1 cellular context compared by ENCODE assay signal in the genomic region with DNA sequence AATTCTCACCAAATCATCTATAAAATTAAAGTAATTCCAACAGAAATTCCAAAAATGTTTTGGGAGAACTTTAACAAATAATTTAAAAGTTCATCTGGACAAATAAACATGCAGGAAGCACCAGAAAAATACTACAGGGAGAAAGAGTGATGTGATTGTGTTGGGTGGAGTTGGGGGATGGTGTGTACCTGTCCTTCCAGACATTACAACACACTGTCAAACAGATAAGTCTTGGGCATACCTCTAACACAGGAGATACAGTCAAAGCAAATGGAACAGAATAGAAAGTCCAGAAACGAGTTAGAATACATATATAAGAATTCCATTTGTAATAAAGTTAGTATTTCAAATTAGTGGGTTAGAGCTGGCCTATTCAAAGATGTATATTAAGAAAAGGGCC.
TF ChIP-seq lines count a peak whose summit lies in the region.

No MANE protein-coding gene starts in this region.

TF ChIP-seq in endothelial cell of umbilical vein, 7 proteins besides CTCF, POLR2A, EP300 and RAD21:
- no peak for TF ChIP-seq EZH2 (IDR thresholded peaks at IDR 0.05; ENCODE audit: borderline replicate concordance, low read depth, low read length, severe bottlenecking)
- TF ChIP-seq JUN (IDR thresholded peaks at IDR 0.05; ENCODE audit: borderline replicate concordance, insufficient read depth, insufficient read length, low read depth) = no peak
- no peak for TF ChIP-seq MYC (IDR thresholded peaks at IDR 0.05; ENCODE audit: low read depth, low read length)
- no peak for TF ChIP-seq POLR2AphosphoS5 (IDR thresholded peaks at IDR 0.05; ENCODE audit: insufficient read depth, low read depth, low read length)
- no peak for TF ChIP-seq FOS (IDR thresholded peaks at IDR 0.05; ENCODE audit: borderline replicate concordance, insufficient read depth, low read length)
- no peak for TF ChIP-seq GATA2 (IDR thresholded peaks at IDR 0.05; ENCODE audit: insufficient read depth, insufficient read length, low read depth, low read length)
- TF ChIP-seq, protein P1, sequence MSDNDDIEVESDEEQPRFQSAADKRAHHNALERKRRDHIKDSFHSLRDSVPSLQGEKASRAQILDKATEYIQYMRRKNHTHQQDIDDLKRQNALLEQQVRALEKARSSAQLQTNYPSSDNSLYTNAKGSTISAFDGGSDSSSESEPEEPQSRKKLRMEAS (IDR thresholded peaks at IDR 0.05; ENCODE audit: insufficient read depth, insufficient read length) = no peak
